ENCODE assay signal across 1 cellular context in genomic region chr19:1287622-1288527, GRCh38.
TF ChIP-seq lines count a peak whose summit lies in the region.

No MANE protein-coding gene starts in this region.

TF ChIP-seq in K562, 482 proteins besides CTCF, POLR2A, EP300 and RAD21:
- TF ChIP-seq TARDBP (IDR thresholded peaks at IDR 0.05) (no peak), ZNF431 (CRISPR knock-in tag; IDR thresholded peaks at IDR 0.05) (no peak), ZNF583 (CRISPR knock-in tag; IDR thresholded peaks at IDR 0.05) (no peak), ZNF263 (CRISPR knock-in tag; IDR thresholded peaks at IDR 0.05; ENCODE audit: borderline replicate concordance) (0 out of 2 replicates have a peak, but pooled peaks have one; percentile 3), TRIM24 (IDR thresholded peaks at IDR 0.05) (no peak), DIDO1 (tag; IDR thresholded peaks at IDR 0.05; ENCODE audit: low read depth) (no peak), USF1 (CRISPR knock-in tag; IDR thresholded peaks at IDR 0.05) (peak; percentile 25; the same call in 1 of the 2 replicates), HNRNPUL1 (IDR thresholded peaks at IDR 0.05; ENCODE audit: low read length) (no peak), PRPF4 (IDR thresholded peaks at IDR 0.05; ENCODE audit: insufficient read depth, low read depth, low read length, poor library complexity, severe bottlenecking) (no peak), PCBP1 (IDR thresholded peaks at IDR 0.05; ENCODE audit: low read depth, low read length, poor library complexity, severe bottlenecking) (peak; percentile 34), FOXK1 (CRISPR knock-in tag; IDR thresholded peaks at IDR 0.05; ENCODE audit: borderline replicate concordance) (no peak), UBTF (IDR thresholded peaks at IDR 0.05; ENCODE audit: borderline replicate concordance in 1 of 2, low read depth in 2 of 2, low read length in 2 of 2) (0 out of 4 replicates have a peak, but pooled peaks of 1 of the 2 experiments have one; percentile 11), RBFOX2 (IDR thresholded peaks at IDR 0.05; ENCODE audit: low read depth, low read length) (0 out of 2 replicates have a peak, but pooled peaks have one; percentile 5), THRB (CRISPR knock-in tag; conservative IDR thresholded peaks at IDR 0.05) (no peak), THRAP3 (IDR thresholded peaks at IDR 0.05; ENCODE audit: borderline replicate concordance) (no peak), HMBOX1 (IDR thresholded peaks at IDR 0.05) (no peak), E2F3 (CRISPR knock-in tag; IDR thresholded peaks at IDR 0.05) (no peak), FIP1L1 (IDR thresholded peaks at IDR 0.05; ENCODE audit: low read depth, low read length, poor library complexity, severe bottlenecking) (peak; percentile 10), GATAD2B (IDR thresholded peaks at IDR 0.05; ENCODE audit: borderline replicate concordance) (no peak), HMG20B (CRISPR knock-in tag; IDR thresholded peaks at IDR 0.05) (no peak), HLTF (IDR thresholded peaks at IDR 0.05) (no peak)
TF ChIP-seq in K562: peak in this region for 6.
